ENCODE assay signal across 1 cellular context in genomic region chr19:36604656-36605100, GRCh38.
TF ChIP-seq lines count a peak whose summit lies in the region.

No MANE protein-coding gene starts in this region.

TF ChIP-seq in IMR-90, 13 proteins besides CTCF, POLR2A, EP300 and RAD21:
- no peak for TF ChIP-seq CHD1 (IDR thresholded peaks at IDR 0.05; ENCODE audit: low read depth, low read length)
- no peak for TF ChIP-seq MAFK (IDR thresholded peaks at IDR 0.05; ENCODE audit: low read depth, low read length)
- no peak for TF ChIP-seq CEBPB (IDR thresholded peaks at IDR 0.05; ENCODE audit: low read depth, low read length)
- no peak for TF ChIP-seq RFX5 (IDR thresholded peaks at IDR 0.05; ENCODE audit: low read depth, low read length)
- no peak for TF ChIP-seq MXI1 (IDR thresholded peaks at IDR 0.05; ENCODE audit: borderline replicate concordance, low read depth, low read length)
- TF ChIP-seq MAZ (IDR thresholded peaks at IDR 0.05; ENCODE audit: borderline replicate concordance, low read depth, low read length), result no peak
- TF ChIP-seq ELK1 (IDR thresholded peaks at IDR 0.05; ENCODE audit: borderline replicate concordance, low read depth, low read length), result no peak
- no peak for TF ChIP-seq RCOR1 (IDR thresholded peaks at IDR 0.05; ENCODE audit: insufficient replicate concordance, low read length)
- no peak for TF ChIP-seq SMC3 (IDR thresholded peaks at IDR 0.05; ENCODE audit: low read depth, low read length)
- TF ChIP-seq, protein P1, sequence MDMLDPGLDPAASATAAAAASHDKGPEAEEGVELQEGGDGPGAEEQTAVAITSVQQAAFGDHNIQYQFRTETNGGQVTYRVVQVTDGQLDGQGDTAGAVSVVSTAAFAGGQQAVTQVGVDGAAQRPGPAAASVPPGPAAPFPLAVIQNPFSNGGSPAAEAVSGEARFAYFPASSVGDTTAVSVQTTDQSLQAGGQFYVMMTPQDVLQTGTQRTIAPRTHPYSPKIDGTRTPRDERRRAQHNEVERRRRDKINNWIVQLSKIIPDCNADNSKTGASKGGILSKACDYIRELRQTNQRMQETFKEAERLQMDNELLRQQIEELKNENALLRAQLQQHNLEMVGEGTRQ (IDR thresholded peaks at IDR 0.05; ENCODE audit: low read depth, low read length), result no peak
- TF ChIP-seq FOS (IDR thresholded peaks at IDR 0.05; ENCODE audit: low read depth, low read length), result no peak
- no peak for TF ChIP-seq NFE2L2 (IDR thresholded peaks at IDR 0.05; ENCODE audit: low read depth, low read length)
- no peak for TF ChIP-seq BHLHE40 (IDR thresholded peaks at IDR 0.05; ENCODE audit: low read depth, low read length)
